In the genomic region with DNA sequence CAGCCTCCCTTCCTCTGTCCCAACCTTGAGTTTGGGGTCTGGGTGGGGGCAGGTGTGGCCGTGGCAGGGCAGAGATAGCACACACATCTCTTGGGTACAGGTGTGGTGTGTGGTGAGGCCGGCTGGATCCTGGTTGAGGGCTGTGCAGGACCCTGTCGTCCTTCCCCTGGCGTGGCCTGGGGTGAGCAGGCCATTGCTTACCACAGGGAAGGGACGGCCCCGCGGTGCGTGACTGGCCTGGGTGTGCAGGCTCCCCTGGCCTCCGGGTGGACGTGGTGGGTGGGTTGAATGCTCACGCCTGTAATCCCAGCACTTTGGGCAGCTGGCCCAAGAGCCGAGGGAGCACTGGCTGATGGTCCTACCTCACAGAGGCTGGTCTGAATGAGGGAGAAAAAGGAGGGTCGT, we compare ENCODE assay signal across 9 cellular contexts. TPM values are rescaled to one million over a fixed set of nuclear protein-coding genes. Genes with fewer than 3 reads are reported as not detected.
DNase-seq lines count a peak whose midpoint lies in the region; ATAC-seq, FAIRE-seq and TF ChIP-seq lines count a peak whose summit lies in the region.
"Had no signal": no experiment of that assay in that cellular context is flagged by ENCODE, and none has a peak within 500 bp of the region (broad histone marks: within the 10 kb centered on the region; RNA-seq: fewer than 3 reads in every experiment).

No MANE protein-coding gene starts in this region.

- no peaks in the 10 kb centered on the region for H3K9me3 Mint-ChIP-seq in CD8-positive, alpha-beta memory T cell

- H3K27me3 Mint-ChIP-seq in CD8-positive, alpha-beta memory T cell, result no peaks in the 10 kb centered on the region

- CTCF ChIA-PET in CD8-positive, alpha-beta memory T cell (lab: Charles Lee), result no interaction called here

- TF ChIP-seq POLR2A in Peyer's patch (IDR thresholded peaks at IDR 0.05) (no peak), ovary (IDR thresholded peaks at IDR 0.05) (no peak)

- WGBS in ovary, 3 donors, result 40 to 52% (median 43%) methylated on average over 13 of the region's 13 CpGs

- H3K4me1 ChIP-seq in CD8-positive, alpha-beta memory T cell (ENCODE audit: insufficient read depth, low read length), result peaks cover 22% of the 10 kb centered on the region
- H3K4me1 ChIP-seq in Peyer's patch (peaks cover 7 to 47% (median 21%) of the 10 kb centered on the region in 4 donors), ovary (ENCODE audit: insufficient read depth) (peaks cover 7% of the 10 kb centered on the region)

- H3K36me3 Mint-ChIP-seq in CD8-positive, alpha-beta memory T cell, result peaks cover 0 to 3% (median 0%) of the 10 kb centered on the region in 3 donors

- peaks cover 14 to 40% (median 22%) of the 10 kb centered on the region in 3 donors for H3K4me1 Mint-ChIP-seq in CD8-positive, alpha-beta memory T cell

- FAIRE-seq in RCC 7860 (lab: Jason Lieb, UNC), result no peak

- ATAC-seq in GM18873 (IDR thresholded peaks at IDR 0.05; ENCODE audit: low FRiP score, unreplicated experiment), result no peak

- peak overlapping the region; percentile 56 for H3K4me3 ChIP-seq in CD8-positive, alpha-beta memory T cell (ENCODE audit: low read length)
- H3K4me3 ChIP-seq in Peyer's patch (peak overlapping the region; percentile 95 to 100 (median 98)), fibroblast of mammary gland (ENCODE audit: control insufficient read depth, low read depth, low read length) (peak overlapping the region; percentile 44), ovary (peak overlapping the region; percentile 80)

- no peaks in the 10 kb centered on the region for H3K9me3 ChIP-seq in CD8-positive, alpha-beta memory T cell (ENCODE audit: low read length)
- H3K9me3 ChIP-seq in Peyer's patch, result no peaks in the 10 kb centered on the region
- no peaks in the 10 kb centered on the region for H3K9me3 ChIP-seq in ovary
- H3K9me3 ChIP-seq: gastroesophageal sphincter had no signal

- intact Hi-C loops in ovary (cut with DNase I), result no loop called here

- peak overlapping the region; percentile 76 to 91 (median 80) for H3K4me3 Mint-ChIP-seq in CD8-positive, alpha-beta memory T cell

- no peak for TF ChIP-seq CTCF in Peyer's patch (IDR thresholded peaks at IDR 0.05)
- TF ChIP-seq CTCF in fibroblast of mammary gland (conservative IDR thresholded peaks at IDR 0.05; ENCODE audit: control insufficient read depth, insufficient read depth, low read depth, low read length), result no peak
- TF ChIP-seq CTCF in ovary (IDR thresholded peaks at IDR 0.05), result no peak

- H3K27ac ChIP-seq in CD8-positive, alpha-beta memory T cell (ENCODE audit: low read depth, low read length), result peak overlapping the region; percentile 9
- H3K27ac ChIP-seq in Peyer's patch, result peak overlapping the region; percentile 92 to 99 (median 96)
- no peak overlapping the region for H3K27ac ChIP-seq in ovary

- POLR2A ChIA-PET in CD8-positive, alpha-beta memory T cell (lab: Charles Lee), result no interaction called here

- DNase-seq in CD8-positive, alpha-beta memory T cell, result peak in 1 of 5 donors; percentile 57
- peak in 1 of 3 donors; percentile 62 for DNase-seq in Peyer's patch
- DNase-seq in fibroblast of mammary gland (ENCODE audit: low read depth), result no peak
- DNase-seq in ovary, result peak in 2 of 5 donors; percentile 51 to 57
- DNase-seq in RCC 7860 (ENCODE audit: low spot score), result no peak
- DNase-seq in Kasumi-1 (lab: John Stamatoyannopoulos, UW), result no peak
- no peak for DNase-seq in NCI-H2171 treated with DMSO at 0.1 percent for 48 hours (lab: John Stamatoyannopoulos, UW)

- no peak for TF ChIP-seq EP300 in ovary (IDR thresholded peaks at IDR 0.05)

- H3K27me3 ChIP-seq in CD8-positive, alpha-beta memory T cell (ENCODE audit: insufficient read depth, low read length, poor library complexity, severe bottlenecking), result no peaks in the 10 kb centered on the region
- H3K27me3 ChIP-seq in Peyer's patch, result no peaks in the 10 kb centered on the region
- no peaks in the 10 kb centered on the region for H3K27me3 ChIP-seq in ovary
- H3K27me3 ChIP-seq: gastroesophageal sphincter had no signal

- no peaks in the 10 kb centered on the region for H3K36me3 ChIP-seq in CD8-positive, alpha-beta memory T cell (ENCODE audit: insufficient read depth, low read length)
- H3K36me3 ChIP-seq in Peyer's patch (peaks cover 0 to 8% (median 0%) of the 10 kb centered on the region in 3 donors), ovary (no peaks in the 10 kb centered on the region)
- H3K36me3 ChIP-seq: gastroesophageal sphincter had no signal

- peak overlapping the region in 3 of 8 donors; percentile 70 to 73 (median 70) for H3K27ac Mint-ChIP-seq in CD8-positive, alpha-beta memory T cell

RNA-seq across cellular contexts. Expression of a gene that starts 1.2 kb away (rescaled TPM):
- 10 to 100 TPM; 30.8 to 35.2 TPM for total RNA-seq in CD8-positive, alpha-beta memory T cell
- polyA plus RNA-seq in CD8-positive, alpha-beta memory T cell, result 54.4 TPM
- 100 to 1,000 TPM; 102 to 341 (median 175) TPM for total RNA-seq in Peyer's patch
- total RNA-seq in ovary, result 10 to 100 TPM; 11.1 to 46.2 (median 13.8) TPM
- polyA plus RNA-seq in ovary, result 10 to 100 TPM in 1 of 2 donors, 1 to 10 TPM in 1; 5.2 to 20.6 TPM

RNA-seq across cellular contexts. Expression of a gene that starts 12.1 kb away (rescaled TPM):
- total RNA-seq in CD8-positive, alpha-beta memory T cell, result 10 to 100 TPM; 68.9 to 74.6 TPM
- polyA plus RNA-seq in CD8-positive, alpha-beta memory T cell, result 37.0 TPM
- total RNA-seq in Peyer's patch, result 100 to 1,000 TPM in 3 of 4 donors, 10 to 100 TPM in 1; 77.2 to 300 (median 161) TPM
- 10 to 100 TPM; 44.9 to 98.5 (median 78.6) TPM for total RNA-seq in ovary
- 10 to 100 TPM; 40.8 to 44.7 TPM for polyA plus RNA-seq in ovary

RNA-seq across cellular contexts. Expression of a gene that starts 16.4 kb away (rescaled TPM):
- total RNA-seq in CD8-positive, alpha-beta memory T cell, result 10 to 100 TPM; 71.2 to 72.5 TPM
- polyA plus RNA-seq in CD8-positive, alpha-beta memory T cell, result 11.2 TPM
- total RNA-seq in Peyer's patch (10 to 100 TPM in 2 of 4 donors, 1 to 10 TPM in 2; 8.8 to 16.8 (median 12.9) TPM), ovary (10 to 100 TPM; 10.3 to 22.9 (median 16.5) TPM)
- 10 to 100 TPM in 1 of 2 donors, 1 to 10 TPM in 1; 5.1 to 13.6 TPM for polyA plus RNA-seq in ovary

RNA-seq across cellular contexts. Expression of a gene that starts 28.0 kb away (rescaled TPM):
- total RNA-seq in CD8-positive, alpha-beta memory T cell, result 10 to 100 TPM; 37.3 to 38.2 TPM
- polyA plus RNA-seq in CD8-positive, alpha-beta memory T cell, result 31.3 TPM
- total RNA-seq in Peyer's patch, result 10 to 100 TPM; 21.9 to 52.5 (median 44.5) TPM
- total RNA-seq in ovary, result 10 to 100 TPM; 29.7 to 37.7 (median 33.0) TPM
- 10 to 100 TPM; 15.4 to 38.2 TPM for polyA plus RNA-seq in ovary

RNA-seq across cellular contexts. Expression of a gene that starts 55.1 kb away (rescaled TPM):
- total RNA-seq in CD8-positive, alpha-beta memory T cell, result 10 to 100 TPM; 65.9 to 68.2 TPM
- 44.9 TPM for polyA plus RNA-seq in CD8-positive, alpha-beta memory T cell
- total RNA-seq in Peyer's patch (10 to 100 TPM; 55.3 to 89.5 (median 84.8) TPM), ovary (10 to 100 TPM; 35.9 to 61.9 (median 48.3) TPM)
- polyA plus RNA-seq in ovary, result 10 to 100 TPM in 1 of 2 donors, 1 to 10 TPM in 1; 1.0 to 54.8 TPM

Comparison
In these comparisons a context has a peak if more than half of its experiments do, and no peak if none do; other contexts are left out.
1. H3K27ac ChIP-seq: peak in CD8-positive, alpha-beta memory T cell (single experiment) and Peyer's patch (4 of 4); none in ovary (0 of 2).
2. H3K4me3 ChIP-seq: peak in every context shown above with its lines; median percentile 98 in Peyer's patch; 80 in ovary; 56 in CD8-positive, alpha-beta memory T cell; 44 in fibroblast of mammary gland.